In genomic region chr20:54004397-54004940, GRCh38 we compare ENCODE assay signal across 1 cellular context.
TF ChIP-seq lines count a peak whose summit lies in the region.

No MANE protein-coding gene starts in this region.

TF ChIP-seq in GM12878, 131 proteins besides CTCF, POLR2A, EP300 and RAD21 (continued from another document):
- TF ChIP-seq ATF2 (IDR thresholded peaks at IDR 0.05; ENCODE audit: low read length) (0 out of 2 replicates have a peak, but pooled peaks have one; percentile 30), TCF3 (IDR thresholded peaks at IDR 0.05; ENCODE audit: borderline replicate concordance, insufficient read depth, low read depth, low read length) (peak; percentile 87), CHD1 (IDR thresholded peaks at IDR 0.05; ENCODE audit: low read depth, low read length) (no peak), ZBED1 (IDR thresholded peaks at IDR 0.05; ENCODE audit: borderline replicate concordance) (no peak), MEF2B (IDR thresholded peaks at IDR 0.05; ENCODE audit: partially characterized antibody, poor library complexity, severe bottlenecking) (peak; percentile 39), BCL11A (IDR thresholded peaks at IDR 0.05; ENCODE audit: low read depth, low read length) (0 out of 2 replicates have a peak, but pooled peaks have one; percentile 17), EED (IDR thresholded peaks at IDR 0.05; ENCODE audit: low read depth) (peak; percentile 47; the same call in 1 of the 2 replicates), BACH1 (IDR thresholded peaks at IDR 0.05; ENCODE audit: borderline replicate concordance) (no peak), PRDM15 (CRISPR knock-in tag; IDR thresholded peaks at IDR 0.05) (no peak), ZNF24 (IDR thresholded peaks at IDR 0.05) (0 out of 2 replicates have a peak, but pooled peaks have one; percentile 51), NR2F1 (conservative IDR thresholded peaks at IDR 0.05) (peak; percentile 49; the same call in 1 of the 2 replicates), ATF7 (IDR thresholded peaks at IDR 0.05; ENCODE audit: low read depth) (peak; percentile 37; the same call in 1 of the 2 replicates), ZNF384 (IDR thresholded peaks at IDR 0.05; ENCODE audit: borderline replicate concordance, low read depth, low read length) (no peak), YBX1 (IDR thresholded peaks at IDR 0.05) (no peak), TCF12 (IDR thresholded peaks at IDR 0.05; ENCODE audit: low read depth, low read length) (peak; percentile 80), ZBTB40 (IDR thresholded peaks at IDR 0.05; ENCODE audit: borderline replicate concordance) (peak; percentile 22; the same call in 1 of the 2 replicates), BHLHE40 (IDR thresholded peaks at IDR 0.05; ENCODE audit: borderline replicate concordance in 1 of 2, low read depth in 2 of 2, low read length in 1 of 2) (peak; percentile 70 to 76), IRF4 (IDR thresholded peaks at IDR 0.05; ENCODE audit: low read depth, low read length) (peak; percentile 91), YY1 (IDR thresholded peaks at IDR 0.05; ENCODE audit: low read depth, low read length) (no peak), DPF2 (IDR thresholded peaks at IDR 0.05) (peak; percentile 86), HCFC1 (IDR thresholded peaks at IDR 0.05; ENCODE audit: low read length) (no peak), RELB (IDR thresholded peaks at IDR 0.05; ENCODE audit: low read depth) (0 out of 2 replicates have a peak, but pooled peaks have one; percentile 23), MTA2 (IDR thresholded peaks at IDR 0.05; ENCODE audit: low read depth) (0 out of 2 replicates have a peak, but pooled peaks have one; percentile 39), RUNX3 (IDR thresholded peaks at IDR 0.05; ENCODE audit: low read length) (peak; percentile 44; the same call in 1 of the 2 replicates), SP1 (IDR thresholded peaks at IDR 0.05; ENCODE audit: low read depth, low read length) (peak; percentile 7), SREBF2 (IDR thresholded peaks at IDR 0.05; ENCODE audit: low read length) (no peak), JUND (IDR thresholded peaks at IDR 0.05; ENCODE audit: low read depth, low read length) (peak; percentile 81), IKZF2 (IDR thresholded peaks at IDR 0.05) (peak in 1 of 2 experiments; percentile 58; a peak in 2 of 4 replicates), ZNF217 (IDR thresholded peaks at IDR 0.05) (0 out of 2 replicates have a peak, but pooled peaks have one; percentile 46), JUNB (IDR thresholded peaks at IDR 0.05) (peak; percentile 94)
- TF ChIP-seq, protein P1, sequence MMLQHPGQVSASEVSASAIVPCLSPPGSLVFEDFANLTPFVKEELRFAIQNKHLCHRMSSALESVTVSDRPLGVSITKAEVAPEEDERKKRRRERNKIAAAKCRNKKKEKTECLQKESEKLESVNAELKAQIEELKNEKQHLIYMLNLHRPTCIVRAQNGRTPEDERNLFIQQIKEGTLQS (IDR thresholded peaks at IDR 0.05; ENCODE audit: borderline replicate concordance, extremely low read depth, low read depth, low read length): no peak
